In the genomic region with DNA sequence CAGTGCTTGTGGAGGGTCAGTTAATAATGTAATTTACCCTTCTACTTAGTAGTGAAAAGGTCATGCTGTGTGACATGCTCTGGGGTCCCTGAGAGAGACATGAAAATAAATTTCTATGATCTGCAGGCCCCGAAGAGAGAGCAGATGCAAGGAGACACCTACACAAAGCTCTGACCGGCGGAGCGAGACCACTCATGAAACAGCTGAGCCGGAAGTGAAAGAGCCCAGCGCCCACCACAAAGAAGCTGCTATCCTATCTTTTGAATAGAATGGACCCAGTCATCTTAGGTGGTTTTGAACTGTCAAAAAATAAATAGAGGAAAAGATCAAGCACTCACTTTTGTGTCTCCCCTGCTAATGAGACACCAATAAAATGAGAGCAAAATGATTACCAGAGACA, we compare ENCODE assay signal across 10 cellular contexts.
DNase-seq lines count a peak whose midpoint lies in the region; ATAC-seq and TF ChIP-seq lines count a peak whose summit lies in the region.
"Had no signal": no experiment of that assay in that cellular context is flagged by ENCODE, and none has a peak within 500 bp of the region (broad histone marks: within the 10 kb centered on the region; RNA-seq: fewer than 3 reads in every experiment).

No MANE protein-coding gene starts in this region.

- H3K27me3 ChIP-seq in WERI-Rb-1 (ENCODE audit: insufficient read depth, low read depth, severe bottlenecking), result peaks cover 90% of the 10 kb centered on the region

- DNase-seq in NCI-H345 treated with DMSO at 0.1 percent for 48 hours (lab: John Stamatoyannopoulos, UW; ENCODE audit: unreplicated experiment) (peak; percentile 26), WERI-Rb-1 (no peak), NCI-H2171 treated with DMSO at 0.1 percent for 48 hours (lab: John Stamatoyannopoulos, UW) (no peak)
- DNase-seq in stimulated activated naive CD4-positive, alpha-beta T cell (lab: John Stamatoyannopoulos, UW), result no peak
- no peak for DNase-seq in activated CD4-positive, alpha-beta T cell treated with anti-CD3 and anti-CD28 coated beads, Interleukin-2, amount 50 U/mL, for 4 hours
- DNase-seq: NCI-H446 treated with DMSO at 0.1 percent for 48 hours; stimulated activated CD4-positive, alpha-beta T cell treated with anti-CD3 and anti-CD28 coated beads, Interleukin-4, amount 100 ng/mL, for 4 hours had no signal

- TF ChIP-seq CTCF in WERI-Rb-1 (IDR thresholded peaks at IDR 0.05; ENCODE audit: low read depth, low read length), result no peak

- no peak overlapping the region for H3K4me3 ChIP-seq in WERI-Rb-1 (ENCODE audit: low read depth, low read length)

- H3K9me3 ChIP-seq in WERI-Rb-1 (ENCODE audit: severe bottlenecking), result no peaks in the 10 kb centered on the region

- ATAC-seq in GM18508 (IDR thresholded peaks at IDR 0.05; ENCODE audit: insufficient read depth, unreplicated experiment), result peak; percentile 94
- ATAC-seq in GM21360 (IDR thresholded peaks at IDR 0.05; ENCODE audit: unreplicated experiment), result peak; percentile 99
- ATAC-seq in HG03064 (IDR thresholded peaks at IDR 0.05; ENCODE audit: low read depth, unreplicated experiment), result peak; percentile 83

- H3K27ac ChIP-seq in WERI-Rb-1, result no peak overlapping the region

- H3K36me3 ChIP-seq in WERI-Rb-1, result no peaks in the 10 kb centered on the region
